In the genomic region with DNA sequence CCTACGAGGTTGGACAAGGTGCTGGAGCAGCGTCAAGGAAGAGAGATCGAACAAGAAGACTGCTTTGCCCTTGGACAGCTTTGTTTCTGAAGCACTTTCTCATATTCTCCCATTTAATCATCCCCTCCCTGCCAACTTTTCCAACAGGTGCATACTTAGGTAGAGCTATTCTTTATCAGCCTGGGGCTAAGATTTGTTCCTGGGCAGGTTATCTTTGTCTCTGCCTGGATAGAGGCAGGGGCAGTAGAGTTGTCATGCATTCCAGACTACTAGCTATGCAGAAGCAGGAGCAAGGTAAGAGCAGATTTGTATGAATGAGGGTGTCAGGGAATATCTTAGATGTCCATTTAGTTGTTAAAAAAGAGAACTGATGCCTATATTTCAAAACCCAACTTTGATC, we compare ENCODE assay signal across 19 cellular contexts.
A peak's percentile ranks its signal among the peaks of the same experiment; 100 is the strongest.
DNase-seq lines count a peak whose midpoint lies in the region; ATAC-seq, FAIRE-seq and TF ChIP-seq lines count a peak whose summit lies in the region.
"Had no signal": no experiment of that assay in that cellular context is flagged by ENCODE, and none has a peak within 500 bp of the region (broad histone marks: within the 10 kb centered on the region; RNA-seq: fewer than 3 reads in every experiment).

No MANE protein-coding gene starts in this region.

- no peak for DNase-seq in activated naive CD8-positive, alpha-beta T cell treated with anti-CD3 and anti-CD28 coated beads, Interleukin-2, amount 10 ng/mL, durations not matched to agents 7 days and 5 days
- no peak for DNase-seq in activated naive CD8-positive, alpha-beta T cell treated with anti-CD3 and anti-CD28 coated beads for 36 hours
- DNase-seq in body of pancreas (no peak), COLO829 (ENCODE audit: low spot score) (no peak), NCI-H2196 treated with DMSO at 0.1 percent for 48 hours (lab: John Stamatoyannopoulos, UW; ENCODE audit: unreplicated experiment) (no peak), RCC 7860 (ENCODE audit: low spot score) (no peak)
- no peak for DNase-seq in stimulated activated CD4-positive, alpha-beta T cell treated with anti-CD3 and anti-CD28 coated beads, Interleukin-2, amount 100 ng/mL, for 24 hours
- DNase-seq: activated CD4-positive, alpha-beta T cell treated with anti-CD3 and anti-CD28 coated beads, Interleukin-2, amount 50 U/mL, for 1 hour; GOT3; lower lobe of right lung; NCI-H2081 treated with DMSO at 0.1 percent for 48 hours; NCI-H69 had no signal

- peak overlapping the region; percentile 15 to 72 (median 49) for H3K27ac ChIP-seq in body of pancreas
- H3K27ac ChIP-seq: HL-60 had no signal

- TF ChIP-seq POLR2A in body of pancreas (IDR thresholded peaks at IDR 0.05): no peak

- peaks cover 28% of the 10 kb centered on the region for H3K36me3 Mint-ChIP-seq in activated naive CD8-positive, alpha-beta T cell treated with anti-CD3 and anti-CD28 coated beads, Interleukin-2, amount 10 ng/mL, durations not matched to agents 7 days and 5 days
- H3K36me3 Mint-ChIP-seq in activated naive CD8-positive, alpha-beta T cell treated with anti-CD3 and anti-CD28 coated beads for 36 hours: peaks cover 5% of the 10 kb centered on the region
- H3K36me3 Mint-ChIP-seq in nephron (ENCODE audit: low read depth): no peaks in the 10 kb centered on the region
- H3K36me3 Mint-ChIP-seq: activated naive CD4-positive, alpha-beta T cell treated with anti-CD3 and anti-CD28 coated beads, Interleukin-2, amount 50 U/mL, for 24 hours had no signal

- no peak for FAIRE-seq in RCC 7860 (lab: Jason Lieb, UNC)
- FAIRE-seq: bronchial epithelial cell, TTC549 had no signal

- no peaks in the 10 kb centered on the region for H3K27me3 ChIP-seq in body of pancreas

- TF ChIP-seq CTCF in body of pancreas (IDR thresholded peaks at IDR 0.05): no peak
- TF ChIP-seq CTCF in nephron (IDR thresholded peaks at IDR 0.05; ENCODE audit: unreplicated experiment in 3 of 3): no peak

- intact Hi-C loops in body of pancreas (cut with DNase I): no loop called here

- peaks cover 45% of the 10 kb centered on the region for H3K4me1 Mint-ChIP-seq in activated naive CD8-positive, alpha-beta T cell treated with anti-CD3 and anti-CD28 coated beads, Interleukin-2, amount 10 ng/mL, durations not matched to agents 7 days and 5 days
- peaks cover 29% of the 10 kb centered on the region for H3K4me1 Mint-ChIP-seq in activated naive CD8-positive, alpha-beta T cell treated with anti-CD3 and anti-CD28 coated beads for 36 hours
- peaks cover 22% of the 10 kb centered on the region for H3K4me1 Mint-ChIP-seq in nephron

- ATAC-seq in activated naive CD8-positive, alpha-beta T cell treated with anti-CD3 and anti-CD28 coated beads, Interleukin-2, amount 10 ng/mL, durations not matched to agents 7 days and 5 days (ENCODE audit: low read depth): no peak
- ATAC-seq in body of pancreas: no peak

- H3K4me3 Mint-ChIP-seq in activated naive CD8-positive, alpha-beta T cell treated with anti-CD3 and anti-CD28 coated beads, Interleukin-2, amount 10 ng/mL, durations not matched to agents 7 days and 5 days: no peak overlapping the region
- no peak overlapping the region for H3K4me3 Mint-ChIP-seq in activated naive CD8-positive, alpha-beta T cell treated with anti-CD3 and anti-CD28 coated beads for 36 hours
- no peak overlapping the region for H3K4me3 Mint-ChIP-seq in nephron
- H3K4me3 Mint-ChIP-seq: activated naive CD4-positive, alpha-beta T cell treated with anti-CD3 and anti-CD28 coated beads, Interleukin-2, amount 50 U/mL, for 24 hours; stimulated activated naive CD8-positive, alpha-beta T cell treated with anti-CD3 and anti-CD28 coated beads, Interleukin-15, Interleukin-2, amounts not matched to agents 100 ng/mL and 50 ng/mL, for 24 hours had no signal

- H3K9me3 Mint-ChIP-seq in activated naive CD8-positive, alpha-beta T cell treated with anti-CD3 and anti-CD28 coated beads, Interleukin-2, amount 10 ng/mL, durations not matched to agents 7 days and 5 days: no peaks in the 10 kb centered on the region
- no peaks in the 10 kb centered on the region for H3K9me3 Mint-ChIP-seq in activated naive CD8-positive, alpha-beta T cell treated with anti-CD3 and anti-CD28 coated beads for 36 hours
- H3K9me3 Mint-ChIP-seq in nephron: no peaks in the 10 kb centered on the region
- H3K9me3 Mint-ChIP-seq: activated naive CD4-positive, alpha-beta T cell treated with anti-CD3 and anti-CD28 coated beads, Interleukin-2, amount 50 U/mL, for 24 hours; stimulated activated naive CD8-positive, alpha-beta T cell treated with anti-CD3 and anti-CD28 coated beads, Interleukin-15, Interleukin-2, amounts not matched to agents 100 ng/mL and 50 ng/mL, for 24 hours had no signal

- POLR2A ChIA-PET in activated naive CD8-positive, alpha-beta T cell treated with anti-CD3 and anti-CD28 coated beads, Interleukin-2, amount 10 ng/mL, durations not matched to agents 7 days and 5 days (lab: Charles Lee): no interaction called here

- H3K36me3 ChIP-seq in body of pancreas (replicated peaks in 1 of 2; ENCODE audit: insufficient read depth in 1 of 2, low read depth in 2 of 2): no peaks in the 10 kb centered on the region
- H3K36me3 ChIP-seq: lower lobe of right lung had no signal

- H3K4me3 ChIP-seq in body of pancreas: no peak overlapping the region
- H3K4me3 ChIP-seq: lower lobe of right lung had no signal

- H3K9me3 ChIP-seq in body of pancreas: no peaks in the 10 kb centered on the region
- H3K9me3 ChIP-seq: Caco-2, lower lobe of right lung had no signal

- no peaks in the 10 kb centered on the region for H3K27me3 Mint-ChIP-seq in activated naive CD8-positive, alpha-beta T cell treated with anti-CD3 and anti-CD28 coated beads, Interleukin-2, amount 10 ng/mL, durations not matched to agents 7 days and 5 days
- no peaks in the 10 kb centered on the region for H3K27me3 Mint-ChIP-seq in activated naive CD8-positive, alpha-beta T cell treated with anti-CD3 and anti-CD28 coated beads for 36 hours
- no peaks in the 10 kb centered on the region for H3K27me3 Mint-ChIP-seq in nephron (ENCODE audit: low read depth)
- H3K27me3 Mint-ChIP-seq: activated naive CD4-positive, alpha-beta T cell treated with anti-CD3 and anti-CD28 coated beads, Interleukin-2, amount 50 U/mL, for 24 hours; stimulated activated naive CD8-positive, alpha-beta T cell treated with anti-CD3 and anti-CD28 coated beads, Interleukin-15, Interleukin-2, amounts not matched to agents 100 ng/mL and 50 ng/mL, for 24 hours had no signal

- 61 to 70% methylated on average over 3 of the region's 3 CpGs for whole genome bisulfite sequencing in body of pancreas, 2 donors

- H3K4me1 ChIP-seq in body of pancreas: peaks cover 7% of the 10 kb centered on the region

- H3K27ac Mint-ChIP-seq in activated naive CD8-positive, alpha-beta T cell treated with anti-CD3 and anti-CD28 coated beads, Interleukin-2, amount 10 ng/mL, durations not matched to agents 7 days and 5 days: peak overlapping the region; percentile 32
- no peak overlapping the region for H3K27ac Mint-ChIP-seq in activated naive CD8-positive, alpha-beta T cell treated with anti-CD3 and anti-CD28 coated beads for 36 hours
- H3K27ac Mint-ChIP-seq in nephron: peak overlapping the region; percentile 74 to 97 (median 92)
- H3K27ac Mint-ChIP-seq: activated naive CD4-positive, alpha-beta T cell treated with anti-CD3 and anti-CD28 coated beads, Interleukin-2, amount 50 U/mL, for 24 hours; stimulated activated naive CD8-positive, alpha-beta T cell treated with anti-CD3 and anti-CD28 coated beads, Interleukin-15, Interleukin-2, amounts not matched to agents 100 ng/mL and 50 ng/mL, for 24 hours had no signal
